Comparison of ENCODE assay signal across 16 cellular contexts in genomic region chr5:140869555-140869886, GRCh38. TPM values are rescaled to one million over a fixed set of nuclear protein-coding genes. Genes with fewer than 3 reads are reported as not detected.
DNase-seq lines count a peak whose midpoint lies in the region; ATAC-seq, FAIRE-seq and TF ChIP-seq lines count a peak whose summit lies in the region.
"Had no signal": no experiment of that assay in that cellular context is flagged by ENCODE, and none has a peak within 500 bp of the region (broad histone marks: within the 10 kb centered on the region; RNA-seq: fewer than 3 reads in every experiment).

No MANE protein-coding gene starts in this region.

- no peaks in the 10 kb centered on the region for H3K27me3 ChIP-seq in H1 (replicated peaks in 1 of 4; ENCODE audit: control insufficient read depth in 3 of 4, extremely low read depth in 1 of 4, insufficient read depth in 3 of 4, low read length in 3 of 4)
- H3K27me3 ChIP-seq in neural cell (ENCODE audit: insufficient read depth, low read depth, low read length), result no peaks in the 10 kb centered on the region

- H3K9ac ChIP-seq in H1 (replicated peaks in 1 of 4; ENCODE audit: extremely low read depth in 1 of 4, low read depth in 3 of 4, low read length in 3 of 4), result no peak overlapping the region
- no peak overlapping the region for H3K9ac ChIP-seq in neural cell (ENCODE audit: low read length)

- no peak overlapping the region for H3K27ac ChIP-seq in H1 (ENCODE audit: low read depth, low read length)
- H3K27ac ChIP-seq in neural cell (ENCODE audit: low read length), result no peak overlapping the region
- H3K27ac ChIP-seq: thoracic aorta had no signal

- H4K8ac ChIP-seq in H1 (ENCODE audit: extremely low read depth, insufficient read depth, low read length), result no peak overlapping the region

- no peaks in the 10 kb centered on the region; a peak in 2 of 7 replicates for H3K4me1 ChIP-seq in H1 (replicated peaks in 1 of 4; ENCODE audit: control insufficient read depth in 3 of 4, insufficient read depth in 4 of 4, low read length in 3 of 4)

- no peak overlapping the region for H2BK120ac ChIP-seq in H1 (replicated peaks; ENCODE audit: low read depth, low read length)

- H4K20me1 ChIP-seq in H1 (replicated peaks in 1 of 2; ENCODE audit: control insufficient read depth in 1 of 2, insufficient read depth in 2 of 2, low read length in 2 of 2), result no peaks in the 10 kb centered on the region
- H4K20me1 ChIP-seq in neural cell (ENCODE audit: insufficient read depth), result no peaks in the 10 kb centered on the region

- H4K91ac ChIP-seq in H1 (replicated peaks; ENCODE audit: insufficient read length, low read length), result no peak overlapping the region

- TF ChIP-seq EP300 in H1 (IDR thresholded peaks at IDR 0.05; ENCODE audit: borderline replicate concordance in 1 of 2, low read depth in 2 of 2, low read length in 2 of 2) (no peak), neural cell (conservative IDR thresholded peaks at IDR 0.05; ENCODE audit: poor library complexity, severe bottlenecking) (no peak)

- no peak overlapping the region for H2BK12ac ChIP-seq in H1 (ENCODE audit: low read depth, low read length)

- no peak overlapping the region for H4K5ac ChIP-seq in H1 (ENCODE audit: insufficient read length, low read depth, low read length)

- H3K9me3 ChIP-seq in H1 (ENCODE audit: insufficient read depth in 2 of 2, low read depth in 1 of 2, low read length in 1 of 2) (peaks cover 0 to 13% of the 10 kb centered on the region in 2 experiments; a peak in 1 of 4 replicates), neural cell (ENCODE audit: low read length) (peaks cover 37% of the 10 kb centered on the region)

- 88% methylated on average over 5 of the region's 5 CpGs; no CpG with 5 or more reads in 1 of the 2 experiments for WGBS in H1 (ENCODE audit: extremely low coverage in 1 of 2, insufficient coverage in 1 of 2, insufficient read length in 1 of 2, insufficient replicate concordance in 2 of 2, low coverage in 1 of 2, low lambda C conversion rate in 2 of 2, missing lambda C conversion rate in 1 of 2), 2 experiments

- H2BK5ac ChIP-seq in H1 (ENCODE audit: low read depth, low read length), result no peak overlapping the region

- no peak overlapping the region for H2BK20ac ChIP-seq in H1 (ENCODE audit: low read length)

- no peaks in the 10 kb centered on the region for H3F3A ChIP-seq in neural cell (ENCODE audit: insufficient read depth, low read length, poor library complexity, severe bottlenecking)

- H3K79me2 ChIP-seq in H1 (ENCODE audit: control insufficient read depth in 1 of 2, insufficient read depth in 2 of 2, low read length in 2 of 2) (peaks cover 0 to 19% of the 10 kb centered on the region in 2 experiments; a peak in 2 of 4 replicates), neural cell (replicated peaks; ENCODE audit: insufficient read depth, low read length) (peaks cover 67% of the 10 kb centered on the region)

- no peaks in the 10 kb centered on the region for H3K23me2 ChIP-seq in H1 (ENCODE audit: low read depth, low read length)

- no peak for FAIRE-seq in H1 (lab: Jason Lieb, UNC)

- no peak overlapping the region for H3K4ac ChIP-seq in H1 (replicated peaks; ENCODE audit: insufficient read length, low read depth, low read length)

- H3K23ac ChIP-seq in H1 (ENCODE audit: insufficient read length), result no peak overlapping the region

- no peak overlapping the region for H2BK15ac ChIP-seq in H1 (ENCODE audit: low read length)

- TF ChIP-seq RAD21 in H1 (IDR thresholded peaks at IDR 0.05 in 1 of 2, conservative IDR thresholded peaks at IDR 0.05 in 1 of 2; ENCODE audit: low read depth in 2 of 2, low read length in 2 of 2) (0 out of 4 replicates have a peak, but pooled peaks of 1 of the 2 experiments have one; percentile 38), neural cell (conservative IDR thresholded peaks at IDR 0.05) (no peak)

- H3K18ac ChIP-seq in H1 (ENCODE audit: extremely low read depth, low read length), result no peak overlapping the region

- no peak overlapping the region for H2AK5ac ChIP-seq in H1 (ENCODE audit: low read depth, low read length)

- POLR2A ChIA-PET in H1 (lab: Charles Lee; ENCODE audit: partially characterized antibody), result interaction anchor here (0.6 to 2.4 kb wide), 13 partner anchors 9 to 225 kb away, joined by 3 to 14 read pairs (median 6); partner anchors contain the start of genes PCDHA10, PCDHA6, PCDHB1 and PCDHB2

- H2AFZ ChIP-seq in H1 (ENCODE audit: low read length) (no peak overlapping the region), neural cell (ENCODE audit: low read depth, low read length) (no peak overlapping the region)

- DNase-seq in NB4 (ENCODE audit: low read depth) (no peak), H1 (ENCODE audit: low read depth in 1 of 2, low spot score in 2 of 2) (no peak), SHP77 (lab: John Stamatoyannopoulos, UW) (no peak)
- DNase-seq: activated CD8-positive, alpha-beta T cell treated with anti-CD3 and anti-CD28 coated beads for 36 hours; activated gamma-delta T cell treated with Interleukin-2 at 50 U/mL for 16 hours; natural killer cell; NCI-H1417; PC-3; T-helper 1 cell had no signal

- no peak overlapping the region for H3K14ac ChIP-seq in H1 (ENCODE audit: insufficient read length)

- CTCF ChIA-PET in H1 (lab: Charles Lee; ENCODE audit: partially characterized antibody), result interaction anchor here (0.6 to 9.3 kb wide), 50 partner anchors 8 to 286 kb away, joined by 3 to 141 read pairs (median 5); partner anchors contain the start of genes PCDHA1, PCDHA10, PCDHA13 and PCDHA4

- no peaks in the 10 kb centered on the region for H3K79me1 ChIP-seq in H1 (ENCODE audit: low read depth, low read length)

- H3K36me3 ChIP-seq in H1 (ENCODE audit: control insufficient read depth in 2 of 4, insufficient read depth in 4 of 4, low read length in 3 of 4) (peaks cover 0 to 15% (median 0%) of the 10 kb centered on the region in 4 experiments; a peak in 3 of 8 replicates), neural cell (ENCODE audit: insufficient read depth, low read length) (peaks cover 60% of the 10 kb centered on the region)
- H3K36me3 ChIP-seq: thoracic aorta had no signal

- no peak for TF ChIP-seq POLR2A in NB4 (IDR thresholded peaks at IDR 0.05; ENCODE audit: extremely low read depth, insufficient read length)
- TF ChIP-seq POLR2A in H1 (IDR thresholded peaks at IDR 0.05; ENCODE audit: control extremely low read depth in 1 of 2, low read depth in 2 of 2, low read length in 2 of 2), result no peak

- ATAC-seq in HG03342 (IDR thresholded peaks at IDR 0.05; ENCODE audit: unreplicated experiment), result no peak
- no peak for ATAC-seq in HG02840 (IDR thresholded peaks at IDR 0.05; ENCODE audit: low FRiP score, unreplicated experiment)
- ATAC-seq in HG02884 (IDR thresholded peaks at IDR 0.05; ENCODE audit: unreplicated experiment), result no peak
- ATAC-seq: activated CD8-positive, alpha-beta T cell treated with anti-CD3 and anti-CD28 coated beads for 36 hours; esophagus mucosa; natural killer cell; PC-3 had no signal

- peak overlapping the region; percentile 37 to 47; a peak in 3 of 4 replicates for H3K4me2 ChIP-seq in H1 (ENCODE audit: insufficient read depth in 1 of 2, low read depth in 2 of 2, low read length in 2 of 2)
- no peak overlapping the region for H3K4me2 ChIP-seq in neural cell (ENCODE audit: low read length)

- H3K56ac ChIP-seq in H1 (replicated peaks; ENCODE audit: insufficient read length, low read depth, low read length), result no peak overlapping the region

- TF ChIP-seq CTCF in GM12873 (IDR thresholded peaks at IDR 0.05; ENCODE audit: insufficient read depth, low read depth, low read length, missing control alignments) (peak; percentile 9), NB4 (IDR thresholded peaks at IDR 0.05; ENCODE audit: low read depth, low read length) (peak; percentile 56), H1 (IDR thresholded peaks at IDR 0.05; ENCODE audit: control extremely low read depth in 1 of 3, insufficient read depth in 1 of 3, low read depth in 1 of 3, low read length in 3 of 3) (peak in 1 of 3 experiments; percentile 78; a peak in 1 of 4 replicates), neural cell (IDR thresholded peaks at IDR 0.05; ENCODE audit: poor library complexity, severe bottlenecking) (peak; percentile 36)

- no peaks in the 10 kb centered on the region for H3K9me2 ChIP-seq in neural cell (ENCODE audit: insufficient read depth, low read length)

- H3K4me3 ChIP-seq in NB4 (ENCODE audit: low read depth, low read length), result no peak overlapping the region
- H3K4me3 ChIP-seq in H1 (ENCODE audit: extremely low read depth in 1 of 4, insufficient read depth in 2 of 4, low read depth in 3 of 4, low read length in 4 of 4), result peak overlapping the region; percentile 54 to 66 (median 58); a peak in 6 of 8 replicates
- peak overlapping the region; percentile 67 for H3K4me3 ChIP-seq in neural cell (ENCODE audit: low read length)
- H3K4me3 ChIP-seq: thoracic aorta had no signal

RNA-seq across cellular contexts. Expression of gene PCDHA11, which starts 0.8 kb away (rescaled TPM):
- 6.6 and 6.9 TPM in 2 replicates for total RNA-seq in H1 (2021; fragmentation: NEBNext Ultra II Directional; extraction: Animal tissue kit (Norgen Biotek cat#: 25700))
- polyA plus RNA-seq in H1 (2011; rRNA removed) (4.7 and 6.5 TPM in 2 replicates), neural cell (5.3 and 7.3 TPM in 2 replicates)
- polyA plus RNA-seq in H1 (2011; cell fraction: cytosol; rRNA removed), result 4.8 TPM
- polyA plus RNA-seq in H1 (2011; cell fraction: nucleus; rRNA removed), result 17.9 TPM
- 7.1 to 11.8 TPM (median 9.3 TPM) in 4 replicates for polyA plus RNA-seq in H1 (2012, experiment 1 of 2)
- polyA plus RNA-seq in H1 (2012, experiment 2 of 2), result 1.8 TPM
- polyA plus RNA-seq in H1 (2013, experiment 1 of 2), result 8.4 TPM
- 7.6 TPM for polyA plus RNA-seq in H1 (2013, experiment 2 of 2)
- 29.9 and 31.3 TPM in 2 replicates for polyA minus RNA-seq in H1 (2011; rRNA and poly(A)+ RNA removed)
- polyA minus RNA-seq in H1 (2011; cell fraction: cytosol; rRNA and poly(A)+ RNA removed), result 19.7 TPM
- 57.2 TPM for polyA minus RNA-seq in H1 (2011; cell fraction: nucleus; rRNA and poly(A)+ RNA removed)
- polyA minus RNA-seq in neural cell, result 52.8 and 69.2 TPM in 2 replicates
- total RNA-seq: activated CD8-positive, alpha-beta T cell treated with anti-CD3 and anti-CD28 coated beads for 36 hours; esophagus mucosa; natural killer cell had no signal

RNA-seq across cellular contexts. Expression of gene PCDHA12, which starts 5.6 kb away (rescaled TPM):
- 9.3 and 10.6 TPM in 2 replicates for total RNA-seq in H1 (2021; fragmentation: NEBNext Ultra II Directional; extraction: Animal tissue kit (Norgen Biotek cat#: 25700))
- polyA plus RNA-seq in H1 (2011; rRNA removed) (4.2 and 5.7 TPM in 2 replicates), neural cell (12.8 and 13.9 TPM in 2 replicates)
- polyA plus RNA-seq in H1 (2011; cell fraction: cytosol; rRNA removed), result 5.1 TPM
- polyA plus RNA-seq in H1 (2011; cell fraction: nucleus; rRNA removed), result 12.0 TPM
- polyA plus RNA-seq in H1 (2012, experiment 1 of 2), result 3.7 to 5.6 TPM (median 4.7 TPM) in 4 replicates
- 1.1 TPM for polyA plus RNA-seq in H1 (2012, experiment 2 of 2)
- polyA plus RNA-seq in H1 (2013, experiment 1 of 2), result 13.9 TPM
- polyA plus RNA-seq in H1 (2013, experiment 2 of 2), result 11.9 TPM
- polyA minus RNA-seq in H1 (2011; rRNA and poly(A)+ RNA removed), result 15.6 and 18.3 TPM in 2 replicates
- polyA minus RNA-seq in H1 (2011; cell fraction: cytosol; rRNA and poly(A)+ RNA removed), result 5.6 TPM
- polyA minus RNA-seq in H1 (2011; cell fraction: nucleus; rRNA and poly(A)+ RNA removed), result 47.4 TPM
- 57.0 and 62.0 TPM in 2 replicates for polyA minus RNA-seq in neural cell
- total RNA-seq: activated CD8-positive, alpha-beta T cell treated with anti-CD3 and anti-CD28 coated beads for 36 hours; esophagus mucosa; natural killer cell had no signal

RNA-seq across cellular contexts. Expression of gene PCDHA13, which starts 12.4 kb away (rescaled TPM):
- total RNA-seq in H1 (2021; fragmentation: NEBNext Ultra II Directional; extraction: Animal tissue kit (Norgen Biotek cat#: 25700)), result 1.1 and 1.2 TPM in 2 replicates
- polyA plus RNA-seq in H1 (2011; rRNA removed) (1.3 and 1.4 TPM in 2 replicates), neural cell (0.89 and 1.2 TPM in 2 replicates)
- 1.2 TPM for polyA plus RNA-seq in H1 (2011; cell fraction: cytosol; rRNA removed)
- 4.7 TPM for polyA plus RNA-seq in H1 (2011; cell fraction: nucleus; rRNA removed)
- polyA plus RNA-seq in H1 (2012, experiment 1 of 2), result 1.4 to 1.8 TPM (median 1.5 TPM) in 4 replicates
- 0.35 TPM for polyA plus RNA-seq in H1 (2012, experiment 2 of 2)
- polyA plus RNA-seq in H1 (2013, experiment 1 of 2), result 0.49 TPM
- polyA plus RNA-seq in H1 (2013, experiment 2 of 2), result 0.40 TPM
- polyA minus RNA-seq in H1 (2011; rRNA and poly(A)+ RNA removed), result 7.9 and 9.8 TPM in 2 replicates
- polyA minus RNA-seq in H1 (2011; cell fraction: cytosol; rRNA and poly(A)+ RNA removed), result 4.8 TPM
- polyA minus RNA-seq in H1 (2011; cell fraction: nucleus; rRNA and poly(A)+ RNA removed), result 32.1 TPM
- polyA minus RNA-seq in neural cell, result 35.8 and 36.3 TPM in 2 replicates
- total RNA-seq: activated CD8-positive, alpha-beta T cell treated with anti-CD3 and anti-CD28 coated beads for 36 hours; esophagus mucosa; natural killer cell had no signal

RNA-seq across cellular contexts. Expression of gene PCDHA10, which starts 13.8 kb away (rescaled TPM):
- total RNA-seq in H1 (2021; fragmentation: NEBNext Ultra II Directional; extraction: Animal tissue kit (Norgen Biotek cat#: 25700)), result 5.4 and 5.5 TPM in 2 replicates
- polyA plus RNA-seq in H1 (2011; rRNA removed) (2.8 TPM in 2 replicates), neural cell (5.5 and 6.7 TPM in 2 replicates)
- polyA plus RNA-seq in H1 (2011; cell fraction: cytosol; rRNA removed), result 2.9 TPM
- polyA plus RNA-seq in H1 (2011; cell fraction: nucleus; rRNA removed), result 4.8 TPM
- 2.5 to 3.6 TPM (median 3.2 TPM) in 4 replicates for polyA plus RNA-seq in H1 (2012, experiment 1 of 2)
- 0.35 TPM for polyA plus RNA-seq in H1 (2012, experiment 2 of 2)
- polyA plus RNA-seq in H1 (2013, experiment 1 of 2), result 4.3 TPM
- polyA plus RNA-seq in H1 (2013, experiment 2 of 2), result 3.9 TPM
- 4.6 and 7.1 TPM in 2 replicates for polyA minus RNA-seq in H1 (2011; rRNA and poly(A)+ RNA removed)
- 4.3 TPM for polyA minus RNA-seq in H1 (2011; cell fraction: cytosol; rRNA and poly(A)+ RNA removed)
- 8.7 TPM for polyA minus RNA-seq in H1 (2011; cell fraction: nucleus; rRNA and poly(A)+ RNA removed)
- polyA minus RNA-seq in neural cell, result 26.1 and 28.2 TPM in 2 replicates
- total RNA-seq: activated CD8-positive, alpha-beta T cell treated with anti-CD3 and anti-CD28 coated beads for 36 hours; natural killer cell had no signal

RNA-seq across cellular contexts. Expression of gene PCDHA9, which starts 21.3 kb away (rescaled TPM):
- 0.28 and 0.36 TPM in 2 replicates for total RNA-seq in H1 (2021; fragmentation: NEBNext Ultra II Directional; extraction: Animal tissue kit (Norgen Biotek cat#: 25700))
- polyA plus RNA-seq in H1 (2011; rRNA removed) (0.12 and 0.17 TPM in 2 replicates), neural cell (0.56 and 0.88 TPM in 2 replicates)
- polyA plus RNA-seq in H1 (2011; cell fraction: cytosol; rRNA removed), result 0.10 TPM
- 0.74 TPM for polyA plus RNA-seq in H1 (2011; cell fraction: nucleus; rRNA removed)
- polyA plus RNA-seq in H1 (2012, experiment 1 of 2), result 0.19 to 0.35 TPM (median 0.27 TPM) in 4 replicates
- 0.10 TPM for polyA plus RNA-seq in H1 (2012, experiment 2 of 2)
- 0.16 TPM for polyA plus RNA-seq in H1 (2013, experiment 1 of 2)
- 0.09 TPM for polyA plus RNA-seq in H1 (2013, experiment 2 of 2)
- polyA minus RNA-seq in H1 (2011; rRNA and poly(A)+ RNA removed), result 0.57 and 0.83 TPM in 2 replicates
- 0.37 TPM for polyA minus RNA-seq in H1 (2011; cell fraction: cytosol; rRNA and poly(A)+ RNA removed)
- polyA minus RNA-seq in H1 (2011; cell fraction: nucleus; rRNA and poly(A)+ RNA removed), result 3.3 TPM
- polyA minus RNA-seq in neural cell, result 14.4 and 15.9 TPM in 2 replicates
- total RNA-seq: activated CD8-positive, alpha-beta T cell treated with anti-CD3 and anti-CD28 coated beads for 36 hours; natural killer cell had no signal
